Comparison of ENCODE assay signal across 9 cellular contexts in the genomic region with DNA sequence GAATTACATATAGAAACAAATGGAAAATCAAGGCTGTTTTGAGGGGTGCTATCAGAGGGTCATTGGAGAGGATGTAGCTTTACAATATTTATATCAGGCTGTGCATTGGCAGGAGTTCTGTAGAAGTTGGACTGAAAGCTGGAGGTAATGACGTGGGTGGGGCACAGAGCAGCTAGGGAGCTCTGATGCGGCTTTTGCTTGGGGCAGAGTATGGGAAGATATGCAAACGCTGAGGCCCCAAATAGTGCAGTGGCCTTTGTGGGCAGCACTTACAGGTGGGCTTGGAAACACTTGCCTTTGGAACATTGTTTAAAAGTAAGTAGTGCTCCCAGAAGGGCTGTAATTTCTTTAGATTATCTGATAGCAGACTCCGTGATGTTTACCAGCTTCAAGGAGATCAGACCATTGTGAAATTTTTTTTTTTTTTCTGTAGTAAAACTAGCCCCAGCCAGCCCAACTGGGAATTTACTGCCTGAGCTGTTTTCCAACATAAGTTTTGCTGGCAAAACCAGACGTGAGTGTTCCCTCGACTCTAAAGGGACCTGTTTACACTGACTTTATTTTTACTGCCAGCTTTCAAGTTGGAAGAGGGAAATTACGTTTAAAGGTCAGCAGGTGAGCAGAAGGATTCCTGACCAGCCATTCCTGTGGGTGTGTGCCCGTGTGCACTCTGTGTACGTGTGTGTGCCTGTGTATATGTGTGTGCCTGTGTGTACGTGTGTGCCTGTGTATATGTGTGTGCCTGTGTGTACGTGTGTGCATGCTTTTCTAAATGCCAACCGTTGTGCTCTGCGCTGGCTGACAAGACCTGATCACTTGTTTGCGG. TPM values are rescaled to one million over a fixed set of nuclear protein-coding genes. Genes with fewer than 3 reads are reported as not detected.
DNase-seq lines count a peak whose midpoint lies in the region; ATAC-seq and TF ChIP-seq lines count a peak whose summit lies in the region.
"Had no signal": no experiment of that assay in that cellular context is flagged by ENCODE, and none has a peak within 500 bp of the region (broad histone marks: within the 10 kb centered on the region; RNA-seq: fewer than 3 reads in every experiment).

MAB21L3 (plus strand) TSS at position 204 of the 826 bp plus-strand sequence. CDS start 1,217 bp downstream, outside the sequence.

- H3K4me1 ChIP-seq in OCI-LY3 (ENCODE audit: low read length) = peaks cover 26% of the 10 kb centered on the region
- no peaks in the 10 kb centered on the region for H3K4me1 ChIP-seq in tibial artery

- H3K27ac ChIP-seq in OCI-LY3 (ENCODE audit: low read length) = peak within 1 kb of the TSS; percentile 53
- H3K27ac ChIP-seq in tibial artery = no peak within 1 kb of the TSS

- peak within 1 kb of the TSS; percentile 14; the same call in 1 of the 2 replicates for H2AFZ ChIP-seq in OCI-LY3 (ENCODE audit: low read depth, low read length)

- no peaks in the 10 kb centered on the region for H4K20me1 ChIP-seq in OCI-LY3 (ENCODE audit: insufficient read depth, low read length)

- H3K4me3 ChIP-seq in OCI-LY3 (ENCODE audit: low read length) (peak within 1 kb of the TSS; percentile 67), tibial artery (no peak within 1 kb of the TSS)

- no peak for TF ChIP-seq CTCF in OCI-LY3 (IDR thresholded peaks at IDR 0.05; ENCODE audit: low read depth, low read length)
- TF ChIP-seq CTCF in nephron progenitor cell (IDR thresholded peaks at IDR 0.05) = no peak
- TF ChIP-seq CTCF in tibial artery (IDR thresholded peaks at IDR 0.05) = no peak
- no peak for TF ChIP-seq CTCF in glutamatergic neuron (IDR thresholded peaks at IDR 0.05; ENCODE audit: partially characterized antibody, unreplicated experiment)

- H3K79me2 ChIP-seq in OCI-LY3 (ENCODE audit: low read length) = no peaks in the 10 kb centered on the region

- no peaks in the 10 kb centered on the region for H3K9me3 Mint-ChIP-seq in nephron progenitor cell
- no peaks in the 10 kb centered on the region for H3K9me3 Mint-ChIP-seq in glutamatergic neuron (ENCODE audit: unreplicated experiment)

- H3K27me3 Mint-ChIP-seq in nephron progenitor cell (ENCODE audit: low read depth, poor library complexity) = peaks cover 16% of the 10 kb centered on the region
- H3K27me3 Mint-ChIP-seq in glutamatergic neuron (ENCODE audit: unreplicated experiment) = no peaks in the 10 kb centered on the region

- no peaks in the 10 kb centered on the region for H3K9me3 ChIP-seq in OCI-LY3 (ENCODE audit: insufficient read depth, low read length)
- no peaks in the 10 kb centered on the region for H3K9me3 ChIP-seq in tibial artery

- H3K36me3 Mint-ChIP-seq in nephron progenitor cell (ENCODE audit: low read depth) (no peaks in the 10 kb centered on the region), glutamatergic neuron (ENCODE audit: unreplicated experiment) (no peaks in the 10 kb centered on the region)

- H3K27ac Mint-ChIP-seq in nephron progenitor cell (peak within 1 kb of the TSS; percentile 91), glutamatergic neuron (ENCODE audit: unreplicated experiment) (no peak within 1 kb of the TSS)

- H3K4me1 Mint-ChIP-seq in nephron progenitor cell (peaks cover 41% of the 10 kb centered on the region), glutamatergic neuron (ENCODE audit: low read depth, unreplicated experiment) (no peaks in the 10 kb centered on the region)

- H3K27me3 ChIP-seq in OCI-LY3 (ENCODE audit: low read depth, low read length) (0 out of 2 replicates have a peak, but pooled peaks cover 3% of the 10 kb centered on the region), tibial artery (no peaks in the 10 kb centered on the region)

- H3K4me2 ChIP-seq in OCI-LY3 (ENCODE audit: low read length) = peak within 1 kb of the TSS; percentile 80

- peak within 1 kb of the TSS; percentile 8; the same call in 1 of the 2 replicates for H3K9ac ChIP-seq in OCI-LY3 (ENCODE audit: low read length)

- no peaks in the 10 kb centered on the region for H3K36me3 ChIP-seq in OCI-LY3 (replicated peaks; ENCODE audit: low read depth, low read length)
- H3K36me3 ChIP-seq in tibial artery = no peaks in the 10 kb centered on the region

- intact Hi-C loops in tibial artery (cut with DNase I; ENCODE audit: low total_unique reads) = no loop called here

- ATAC-seq in GM18858 (IDR thresholded peaks at IDR 0.05; ENCODE audit: unreplicated experiment) (peak; percentile 37), HG02588 (IDR thresholded peaks at IDR 0.05; ENCODE audit: unreplicated experiment) (peak; percentile 41), HG03280 (IDR thresholded peaks at IDR 0.05; ENCODE audit: unreplicated experiment) (no peak)

- H3K4me3 Mint-ChIP-seq in nephron progenitor cell (peak within 1 kb of the TSS; percentile 37), glutamatergic neuron (ENCODE audit: unreplicated experiment) (no peak within 1 kb of the TSS)

- no peak for DNase-seq in nephron progenitor cell
- DNase-seq in hepatic stellate cell (ENCODE audit: low spot score) = no peak
- DNase-seq in tibial artery = no peak
- DNase-seq in glutamatergic neuron = no peak

RNA-seq across cellular contexts. Expression of gene MAB21L3, which starts in this region (rescaled TPM):
- total RNA-seq in glutamatergic neuron (ENCODE audit: unreplicated experiment) = 0.22 TPM
- total RNA-seq: SK-MEL-5 had no signal
